1 cellular context compared by ENCODE assay signal in the genomic region with DNA sequence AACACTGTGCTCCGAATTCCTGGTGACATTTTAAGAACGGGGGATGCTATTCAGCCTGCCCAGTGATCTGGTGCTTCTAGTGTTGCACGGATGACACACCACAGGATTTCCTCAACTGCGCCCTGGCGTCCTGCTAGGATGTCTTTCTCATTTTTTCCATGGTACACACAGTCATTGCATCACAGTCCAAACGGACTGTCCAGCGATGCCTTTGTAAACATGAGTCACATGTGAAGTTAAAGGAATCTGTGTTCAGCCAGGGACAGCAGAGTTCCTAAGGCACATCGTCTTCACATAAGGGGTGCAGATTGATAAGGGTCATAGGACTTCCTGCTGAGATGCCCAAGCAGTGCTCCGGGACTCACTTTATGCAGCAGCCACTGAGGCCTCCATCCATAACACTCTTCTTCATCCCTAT.
TF ChIP-seq lines count a peak whose summit lies in the region.

No MANE protein-coding gene starts in this region.

TF ChIP-seq in HepG2, 621 proteins besides CTCF, POLR2A, EP300 and RAD21 (continued from another document and continues in another):
- TF ChIP-seq, protein P1, sequence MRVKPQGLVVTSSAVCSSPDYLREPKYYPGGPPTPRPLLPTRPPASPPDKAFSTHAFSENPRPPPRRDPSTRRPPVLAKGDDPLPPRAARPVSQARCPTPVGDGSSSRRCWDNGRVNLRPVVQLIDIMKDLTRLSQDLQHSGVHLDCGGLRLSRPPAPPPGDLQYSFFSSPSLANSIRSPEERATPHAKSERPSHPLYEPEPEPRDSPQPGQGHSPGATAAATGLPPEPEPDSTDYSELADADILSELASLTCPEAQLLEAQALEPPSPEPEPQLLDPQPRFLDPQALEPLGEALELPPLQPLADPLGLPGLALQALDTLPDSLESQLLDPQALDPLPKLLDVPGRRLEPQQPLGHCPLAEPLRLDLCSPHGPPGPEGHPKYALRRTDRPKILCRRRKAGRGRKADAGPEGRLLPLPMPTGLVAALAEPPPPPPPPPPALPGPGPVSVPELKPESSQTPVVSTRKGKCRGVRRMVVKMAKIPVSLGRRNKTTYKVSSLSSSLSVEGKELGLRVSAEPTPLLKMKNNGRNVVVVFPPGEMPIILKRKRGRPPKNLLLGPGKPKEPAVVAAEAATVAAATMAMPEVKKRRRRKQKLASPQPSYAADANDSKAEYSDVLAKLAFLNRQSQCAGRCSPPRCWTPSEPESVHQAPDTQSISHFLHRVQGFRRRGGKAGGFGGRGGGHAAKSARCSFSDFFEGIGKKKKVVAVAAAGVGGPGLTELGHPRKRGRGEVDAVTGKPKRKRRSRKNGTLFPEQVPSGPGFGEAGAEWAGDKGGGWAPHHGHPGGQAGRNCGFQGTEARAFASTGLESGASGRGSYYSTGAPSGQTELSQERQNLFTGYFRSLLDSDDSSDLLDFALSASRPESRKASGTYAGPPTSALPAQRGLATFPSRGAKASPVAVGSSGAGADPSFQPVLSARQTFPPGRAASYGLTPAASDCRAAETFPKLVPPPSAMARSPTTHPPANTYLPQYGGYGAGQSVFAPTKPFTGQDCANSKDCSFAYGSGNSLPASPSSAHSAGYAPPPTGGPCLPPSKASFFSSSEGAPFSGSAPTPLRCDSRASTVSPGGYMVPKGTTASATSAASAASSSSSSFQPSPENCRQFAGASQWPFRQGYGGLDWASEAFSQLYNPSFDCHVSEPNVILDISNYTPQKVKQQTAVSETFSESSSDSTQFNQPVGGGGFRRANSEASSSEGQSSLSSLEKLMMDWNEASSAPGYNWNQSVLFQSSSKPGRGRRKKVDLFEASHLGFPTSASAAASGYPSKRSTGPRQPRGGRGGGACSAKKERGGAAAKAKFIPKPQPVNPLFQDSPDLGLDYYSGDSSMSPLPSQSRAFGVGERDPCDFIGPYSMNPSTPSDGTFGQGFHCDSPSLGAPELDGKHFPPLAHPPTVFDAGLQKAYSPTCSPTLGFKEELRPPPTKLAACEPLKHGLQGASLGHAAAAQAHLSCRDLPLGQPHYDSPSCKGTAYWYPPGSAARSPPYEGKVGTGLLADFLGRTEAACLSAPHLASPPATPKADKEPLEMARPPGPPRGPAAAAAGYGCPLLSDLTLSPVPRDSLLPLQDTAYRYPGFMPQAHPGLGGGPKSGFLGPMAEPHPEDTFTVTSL (CRISPR knock-in tag; IDR thresholded peaks at IDR 0.05; ENCODE audit: borderline replicate concordance) = peak; percentile 82; the same call in 1 of the 2 replicates
- TF ChIP-seq ZNF350 (CRISPR knock-in tag; IDR thresholded peaks at IDR 0.05; ENCODE audit: borderline replicate concordance, low read depth) (peak; percentile 59; the same call in 1 of the 2 replicates), NCOA5 (CRISPR knock-in tag; IDR thresholded peaks at IDR 0.05) (no peak), RFXAP (CRISPR knock-in tag; IDR thresholded peaks at IDR 0.05; ENCODE audit: borderline replicate concordance) (no peak), IKZF1 (IDR thresholded peaks at IDR 0.05) (no peak), ZBTB8A (CRISPR knock-in tag; IDR thresholded peaks at IDR 0.05; ENCODE audit: borderline replicate concordance, low read depth) (no peak), ZNF510 (CRISPR knock-in tag; IDR thresholded peaks at IDR 0.05; ENCODE audit: low read depth) (no peak), MZF1 (CRISPR knock-in tag; IDR thresholded peaks at IDR 0.05; ENCODE audit: borderline replicate concordance) (no peak), ZNF33A (CRISPR knock-in tag; IDR thresholded peaks at IDR 0.05; ENCODE audit: borderline replicate concordance) (no peak), RBM39 (IDR thresholded peaks at IDR 0.05; ENCODE audit: low read depth, low read length, poor library complexity, severe bottlenecking) (no peak), ZMYM3 (CRISPR knock-in tag; IDR thresholded peaks at IDR 0.05) (peak; percentile 63; the same call in 1 of the 2 replicates), ZNF430 (CRISPR knock-in tag; IDR thresholded peaks at IDR 0.05) (no peak), TSC22D2 (CRISPR knock-in tag; IDR thresholded peaks at IDR 0.05; ENCODE audit: borderline replicate concordance) (no peak), ZNF296 (CRISPR knock-in tag; conservative IDR thresholded peaks at IDR 0.05) (no peak), ZNF143 (CRISPR knock-in tag; IDR thresholded peaks at IDR 0.05) (no peak), POGZ (CRISPR knock-in tag; IDR thresholded peaks at IDR 0.05) (peak; percentile 78), MEIS1 (CRISPR knock-in tag; IDR thresholded peaks at IDR 0.05; ENCODE audit: borderline replicate concordance) (peak; percentile 48; the same call in 1 of the 2 replicates), CENPX (CRISPR knock-in tag; IDR thresholded peaks at IDR 0.05) (no peak), ZNF17 (CRISPR knock-in tag; IDR thresholded peaks at IDR 0.05) (no peak), ZNF552 (CRISPR knock-in tag; IDR thresholded peaks at IDR 0.05; ENCODE audit: borderline replicate concordance) (no peak), ZNF703 (CRISPR knock-in tag; IDR thresholded peaks at IDR 0.05; ENCODE audit: borderline replicate concordance) (no peak), ZBTB21 (CRISPR knock-in tag; IDR thresholded peaks at IDR 0.05) (peak; percentile 75; the same call in 1 of the 2 replicates)
- TF ChIP-seq, protein P2, sequence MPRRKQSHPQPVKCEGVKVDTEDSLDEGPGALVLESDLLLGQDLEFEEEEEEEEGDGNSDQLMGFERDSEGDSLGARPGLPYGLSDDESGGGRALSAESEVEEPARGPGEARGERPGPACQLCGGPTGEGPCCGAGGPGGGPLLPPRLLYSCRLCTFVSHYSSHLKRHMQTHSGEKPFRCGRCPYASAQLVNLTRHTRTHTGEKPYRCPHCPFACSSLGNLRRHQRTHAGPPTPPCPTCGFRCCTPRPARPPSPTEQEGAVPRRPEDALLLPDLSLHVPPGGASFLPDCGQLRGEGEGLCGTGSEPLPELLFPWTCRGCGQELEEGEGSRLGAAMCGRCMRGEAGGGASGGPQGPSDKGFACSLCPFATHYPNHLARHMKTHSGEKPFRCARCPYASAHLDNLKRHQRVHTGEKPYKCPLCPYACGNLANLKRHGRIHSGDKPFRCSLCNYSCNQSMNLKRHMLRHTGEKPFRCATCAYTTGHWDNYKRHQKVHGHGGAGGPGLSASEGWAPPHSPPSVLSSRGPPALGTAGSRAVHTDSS (CRISPR knock-in tag; conservative IDR thresholded peaks at IDR 0.05) = no peak
- TF ChIP-seq, protein P3, sequence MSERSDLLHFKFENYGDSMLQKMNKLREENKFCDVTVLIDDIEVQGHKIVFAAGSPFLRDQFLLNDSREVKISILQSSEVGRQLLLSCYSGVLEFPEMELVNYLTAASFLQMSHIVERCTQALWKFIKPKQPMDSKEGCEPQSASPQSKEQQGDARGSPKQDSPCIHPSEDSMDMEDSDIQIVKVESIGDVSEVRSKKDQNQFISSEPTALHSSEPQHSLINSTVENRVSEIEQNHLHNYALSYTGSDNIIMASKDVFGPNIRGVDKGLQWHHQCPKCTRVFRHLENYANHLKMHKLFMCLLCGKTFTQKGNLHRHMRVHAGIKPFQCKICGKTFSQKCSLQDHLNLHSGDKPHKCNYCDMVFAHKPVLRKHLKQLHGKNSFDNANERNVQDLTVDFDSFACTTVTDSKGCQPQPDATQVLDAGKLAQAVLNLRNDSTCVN (CRISPR knock-in tag; IDR thresholded peaks at IDR 0.05; ENCODE audit: borderline replicate concordance) = no peak
- TF ChIP-seq, protein P4, sequence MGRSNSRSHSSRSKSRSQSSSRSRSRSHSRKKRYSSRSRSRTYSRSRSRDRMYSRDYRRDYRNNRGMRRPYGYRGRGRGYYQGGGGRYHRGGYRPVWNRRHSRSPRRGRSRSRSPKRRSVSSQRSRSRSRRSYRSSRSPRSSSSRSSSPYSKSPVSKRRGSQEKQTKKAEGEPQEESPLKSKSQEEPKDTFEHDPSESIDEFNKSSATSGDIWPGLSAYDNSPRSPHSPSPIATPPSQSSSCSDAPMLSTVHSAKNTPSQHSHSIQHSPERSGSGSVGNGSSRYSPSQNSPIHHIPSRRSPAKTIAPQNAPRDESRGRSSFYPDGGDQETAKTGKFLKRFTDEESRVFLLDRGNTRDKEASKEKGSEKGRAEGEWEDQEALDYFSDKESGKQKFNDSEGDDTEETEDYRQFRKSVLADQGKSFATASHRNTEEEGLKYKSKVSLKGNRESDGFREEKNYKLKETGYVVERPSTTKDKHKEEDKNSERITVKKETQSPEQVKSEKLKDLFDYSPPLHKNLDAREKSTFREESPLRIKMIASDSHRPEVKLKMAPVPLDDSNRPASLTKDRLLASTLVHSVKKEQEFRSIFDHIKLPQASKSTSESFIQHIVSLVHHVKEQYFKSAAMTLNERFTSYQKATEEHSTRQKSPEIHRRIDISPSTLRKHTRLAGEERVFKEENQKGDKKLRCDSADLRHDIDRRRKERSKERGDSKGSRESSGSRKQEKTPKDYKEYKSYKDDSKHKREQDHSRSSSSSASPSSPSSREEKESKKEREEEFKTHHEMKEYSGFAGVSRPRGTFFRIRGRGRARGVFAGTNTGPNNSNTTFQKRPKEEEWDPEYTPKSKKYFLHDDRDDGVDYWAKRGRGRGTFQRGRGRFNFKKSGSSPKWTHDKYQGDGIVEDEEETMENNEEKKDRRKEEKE (IDR thresholded peaks at IDR 0.05) = no peak
- TF ChIP-seq, protein P5, sequence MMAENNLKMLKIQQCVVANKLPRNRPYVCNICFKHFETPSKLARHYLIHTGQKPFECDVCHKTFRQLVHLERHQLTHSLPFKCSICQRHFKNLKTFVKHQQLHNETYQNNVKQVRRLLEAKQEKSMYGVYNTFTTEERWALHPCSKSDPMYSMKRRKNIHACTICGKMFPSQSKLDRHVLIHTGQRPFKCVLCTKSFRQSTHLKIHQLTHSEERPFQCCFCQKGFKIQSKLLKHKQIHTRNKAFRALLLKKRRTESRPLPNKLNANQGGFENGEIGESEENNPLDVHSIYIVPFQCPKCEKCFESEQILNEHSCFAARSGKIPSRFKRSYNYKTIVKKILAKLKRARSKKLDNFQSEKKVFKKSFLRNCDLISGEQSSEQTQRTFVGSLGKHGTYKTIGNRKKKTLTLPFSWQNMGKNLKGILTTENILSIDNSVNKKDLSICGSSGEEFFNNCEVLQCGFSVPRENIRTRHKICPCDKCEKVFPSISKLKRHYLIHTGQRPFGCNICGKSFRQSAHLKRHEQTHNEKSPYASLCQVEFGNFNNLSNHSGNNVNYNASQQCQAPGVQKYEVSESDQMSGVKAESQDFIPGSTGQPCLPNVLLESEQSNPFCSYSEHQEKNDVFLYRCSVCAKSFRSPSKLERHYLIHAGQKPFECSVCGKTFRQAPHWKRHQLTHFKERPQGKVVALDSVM (CRISPR knock-in tag; IDR thresholded peaks at IDR 0.05) = no peak
- TF ChIP-seq, protein P6, sequence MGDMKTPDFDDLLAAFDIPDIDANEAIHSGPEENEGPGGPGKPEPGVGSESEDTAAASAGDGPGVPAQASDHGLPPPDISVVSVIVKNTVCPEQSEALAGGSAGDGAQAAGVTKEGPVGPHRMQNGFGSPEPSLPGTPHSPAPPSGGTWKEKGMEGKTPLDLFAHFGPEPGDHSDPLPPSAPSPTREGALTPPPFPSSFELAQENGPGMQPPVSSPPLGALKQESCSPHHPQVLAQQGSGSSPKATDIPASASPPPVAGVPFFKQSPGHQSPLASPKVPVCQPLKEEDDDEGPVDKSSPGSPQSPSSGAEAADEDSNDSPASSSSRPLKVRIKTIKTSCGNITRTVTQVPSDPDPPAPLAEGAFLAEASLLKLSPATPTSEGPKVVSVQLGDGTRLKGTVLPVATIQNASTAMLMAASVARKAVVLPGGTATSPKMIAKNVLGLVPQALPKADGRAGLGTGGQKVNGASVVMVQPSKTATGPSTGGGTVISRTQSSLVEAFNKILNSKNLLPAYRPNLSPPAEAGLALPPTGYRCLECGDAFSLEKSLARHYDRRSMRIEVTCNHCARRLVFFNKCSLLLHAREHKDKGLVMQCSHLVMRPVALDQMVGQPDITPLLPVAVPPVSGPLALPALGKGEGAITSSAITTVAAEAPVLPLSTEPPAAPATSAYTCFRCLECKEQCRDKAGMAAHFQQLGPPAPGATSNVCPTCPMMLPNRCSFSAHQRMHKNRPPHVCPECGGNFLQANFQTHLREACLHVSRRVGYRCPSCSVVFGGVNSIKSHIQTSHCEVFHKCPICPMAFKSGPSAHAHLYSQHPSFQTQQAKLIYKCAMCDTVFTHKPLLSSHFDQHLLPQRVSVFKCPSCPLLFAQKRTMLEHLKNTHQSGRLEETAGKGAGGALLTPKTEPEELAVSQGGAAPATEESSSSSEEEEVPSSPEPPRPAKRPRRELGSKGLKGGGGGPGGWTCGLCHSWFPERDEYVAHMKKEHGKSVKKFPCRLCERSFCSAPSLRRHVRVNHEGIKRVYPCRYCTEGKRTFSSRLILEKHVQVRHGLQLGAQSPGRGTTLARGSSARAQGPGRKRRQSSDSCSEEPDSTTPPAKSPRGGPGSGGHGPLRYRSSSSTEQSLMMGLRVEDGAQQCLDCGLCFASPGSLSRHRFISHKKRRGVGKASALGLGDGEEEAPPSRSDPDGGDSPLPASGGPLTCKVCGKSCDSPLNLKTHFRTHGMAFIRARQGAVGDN (CRISPR knock-in tag; IDR thresholded peaks at IDR 0.05) = no peak
- TF ChIP-seq, protein P7, sequence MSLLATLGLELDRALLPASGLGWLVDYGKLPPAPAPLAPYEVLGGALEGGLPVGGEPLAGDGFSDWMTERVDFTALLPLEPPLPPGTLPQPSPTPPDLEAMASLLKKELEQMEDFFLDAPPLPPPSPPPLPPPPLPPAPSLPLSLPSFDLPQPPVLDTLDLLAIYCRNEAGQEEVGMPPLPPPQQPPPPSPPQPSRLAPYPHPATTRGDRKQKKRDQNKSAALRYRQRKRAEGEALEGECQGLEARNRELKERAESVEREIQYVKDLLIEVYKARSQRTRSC (CRISPR knock-in tag; IDR thresholded peaks at IDR 0.05; ENCODE audit: low read depth) = no peak
- TF ChIP-seq, protein P8, sequence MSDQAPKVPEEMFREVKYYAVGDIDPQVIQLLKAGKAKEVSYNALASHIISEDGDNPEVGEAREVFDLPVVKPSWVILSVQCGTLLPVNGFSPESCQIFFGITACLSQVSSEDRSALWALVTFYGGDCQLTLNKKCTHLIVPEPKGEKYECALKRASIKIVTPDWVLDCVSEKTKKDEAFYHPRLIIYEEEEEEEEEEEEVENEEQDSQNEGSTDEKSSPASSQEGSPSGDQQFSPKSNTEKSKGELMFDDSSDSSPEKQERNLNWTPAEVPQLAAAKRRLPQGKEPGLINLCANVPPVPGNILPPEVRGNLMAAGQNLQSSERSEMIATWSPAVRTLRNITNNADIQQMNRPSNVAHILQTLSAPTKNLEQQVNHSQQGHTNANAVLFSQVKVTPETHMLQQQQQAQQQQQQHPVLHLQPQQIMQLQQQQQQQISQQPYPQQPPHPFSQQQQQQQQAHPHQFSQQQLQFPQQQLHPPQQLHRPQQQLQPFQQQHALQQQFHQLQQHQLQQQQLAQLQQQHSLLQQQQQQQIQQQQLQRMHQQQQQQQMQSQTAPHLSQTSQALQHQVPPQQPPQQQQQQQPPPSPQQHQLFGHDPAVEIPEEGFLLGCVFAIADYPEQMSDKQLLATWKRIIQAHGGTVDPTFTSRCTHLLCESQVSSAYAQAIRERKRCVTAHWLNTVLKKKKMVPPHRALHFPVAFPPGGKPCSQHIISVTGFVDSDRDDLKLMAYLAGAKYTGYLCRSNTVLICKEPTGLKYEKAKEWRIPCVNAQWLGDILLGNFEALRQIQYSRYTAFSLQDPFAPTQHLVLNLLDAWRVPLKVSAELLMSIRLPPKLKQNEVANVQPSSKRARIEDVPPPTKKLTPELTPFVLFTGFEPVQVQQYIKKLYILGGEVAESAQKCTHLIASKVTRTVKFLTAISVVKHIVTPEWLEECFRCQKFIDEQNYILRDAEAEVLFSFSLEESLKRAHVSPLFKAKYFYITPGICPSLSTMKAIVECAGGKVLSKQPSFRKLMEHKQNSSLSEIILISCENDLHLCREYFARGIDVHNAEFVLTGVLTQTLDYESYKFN (CRISPR knock-in tag; conservative IDR thresholded peaks at IDR 0.05) = peak; percentile 84
- TF ChIP-seq, protein P9, sequence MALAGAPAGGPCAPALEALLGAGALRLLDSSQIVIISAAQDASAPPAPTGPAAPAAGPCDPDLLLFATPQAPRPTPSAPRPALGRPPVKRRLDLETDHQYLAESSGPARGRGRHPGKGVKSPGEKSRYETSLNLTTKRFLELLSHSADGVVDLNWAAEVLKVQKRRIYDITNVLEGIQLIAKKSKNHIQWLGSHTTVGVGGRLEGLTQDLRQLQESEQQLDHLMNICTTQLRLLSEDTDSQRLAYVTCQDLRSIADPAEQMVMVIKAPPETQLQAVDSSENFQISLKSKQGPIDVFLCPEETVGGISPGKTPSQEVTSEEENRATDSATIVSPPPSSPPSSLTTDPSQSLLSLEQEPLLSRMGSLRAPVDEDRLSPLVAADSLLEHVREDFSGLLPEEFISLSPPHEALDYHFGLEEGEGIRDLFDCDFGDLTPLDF (CRISPR knock-in tag; IDR thresholded peaks at IDR 0.05) = no peak
